ENCODE assay signal across 9 cellular contexts in the genomic region with DNA sequence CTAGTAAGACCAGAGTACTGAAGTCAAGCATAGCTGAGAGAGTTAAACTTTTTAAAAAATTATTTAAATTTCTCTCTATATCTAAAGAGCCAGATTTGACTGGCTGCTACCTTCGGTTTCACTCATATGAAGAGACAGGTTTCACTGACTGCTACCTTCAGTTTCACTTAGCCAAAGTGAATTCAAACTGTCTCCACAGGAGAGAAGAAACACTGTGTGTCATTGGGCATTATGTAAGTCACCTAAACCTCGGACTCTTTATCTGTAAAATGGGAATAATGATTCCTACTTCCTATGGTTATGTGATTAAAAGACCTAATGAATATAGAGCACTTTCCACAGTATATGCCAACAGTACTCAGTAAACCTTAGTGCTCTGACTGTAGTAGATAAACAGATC. TPM values are rescaled to one million over a fixed set of nuclear protein-coding genes. Genes with fewer than 3 reads are reported as not detected.
DNase-seq lines count a peak whose midpoint lies in the region; ATAC-seq and TF ChIP-seq lines count a peak whose summit lies in the region.
"Had no signal": no experiment of that assay in that cellular context is flagged by ENCODE, and none has a peak within 500 bp of the region (broad histone marks: within the 10 kb centered on the region; RNA-seq: fewer than 3 reads in every experiment).

No MANE protein-coding gene starts in this region.

- H4K91ac ChIP-seq in neuronal stem cell (ENCODE audit: low read depth, low read length, poor library complexity), result no peak overlapping the region

- no peak overlapping the region for H3K18ac ChIP-seq in neuronal stem cell (ENCODE audit: low read length)

- no peak overlapping the region for H3K23ac ChIP-seq in neuronal stem cell (ENCODE audit: low read depth, low read length, poor library complexity)

- no peak overlapping the region for H2BK12ac ChIP-seq in neuronal stem cell (ENCODE audit: low read length)

- no peak overlapping the region for H2BK5ac ChIP-seq in neuronal stem cell (ENCODE audit: low read length)

- H3K4me1 Mint-ChIP-seq in endodermal cell, result peaks cover 4% of the 10 kb centered on the region

- H3K4me3 Mint-ChIP-seq in endodermal cell, result no peak overlapping the region

- no peak overlapping the region for H2AFZ ChIP-seq in neuronal stem cell (ENCODE audit: low read length)

- H3K4me1 ChIP-seq in mucosa of rectum (ENCODE audit: control insufficient read depth in 2 of 2, insufficient read depth in 2 of 2, low read length in 2 of 2) (peaks cover 2 to 9% of the 10 kb centered on the region in 2 donors), endodermal cell (ENCODE audit: control insufficient read depth, insufficient read depth, low read length) (no peaks in the 10 kb centered on the region), neuronal stem cell (ENCODE audit: control insufficient read depth in 2 of 2, insufficient read depth in 1 of 2, low read depth in 1 of 2, low read length in 2 of 2) (peaks cover 2% of the 10 kb centered on the region in 2 donors)

- peak overlapping the region; percentile 69 for H3K27ac ChIP-seq in mucosa of rectum (ENCODE audit: low read depth in 2 of 2, low read length in 2 of 2)
- no peak overlapping the region for H3K27ac ChIP-seq in endodermal cell (ENCODE audit: low read depth, low read length)
- no peak overlapping the region for H3K27ac ChIP-seq in neuronal stem cell (replicated peaks; ENCODE audit: low read length)

- ATAC-seq in GM18868 (IDR thresholded peaks at IDR 0.05; ENCODE audit: unreplicated experiment) (peak; percentile 91), GM21825 (IDR thresholded peaks at IDR 0.05; ENCODE audit: unreplicated experiment) (peak; percentile 89), HG03558 (IDR thresholded peaks at IDR 0.05; ENCODE audit: extremely low read depth, unreplicated experiment) (peak; percentile 96)

- WGBS in endodermal cell (ENCODE audit: insufficient coverage in 1 of 2, insufficient read length in 1 of 2), 2 experiments, result 94 to 100% methylated on average over 1 to 2 of the region's 2 CpGs
- WGBS in neuronal stem cell (ENCODE audit: extremely low coverage in 2 of 2, insufficient read length in 2 of 2, insufficient replicate concordance in 1 of 2), 2 donors, result no CpG with 5 or more reads among the region's 2 CpGs

- no peak for DNase-seq in endodermal cell
- no peak for DNase-seq in CD1c-positive myeloid dendritic cell (ENCODE audit: extremely low spot score)
- DNase-seq in NCI-H1930 (lab: John Stamatoyannopoulos, UW), result no peak
- DNase-seq in neuronal stem cell (ENCODE audit: low spot score), result no peak
- DNase-seq: activated CD8-positive, alpha-beta memory T cell treated with anti-CD3 and anti-CD28 coated beads, Interleukin-2, amount 50 U/mL, for 48 hours had no signal

- no peak overlapping the region for H2AK5ac ChIP-seq in neuronal stem cell (ENCODE audit: low read depth, low read length)

- peaks cover 5% of the 10 kb centered on the region for H3K27me3 Mint-ChIP-seq in endodermal cell (ENCODE audit: insufficient read depth)

- no peak overlapping the region for H4K8ac ChIP-seq in neuronal stem cell (ENCODE audit: low read depth, low read length)

- H3K4me3 ChIP-seq in mucosa of rectum (ENCODE audit: low read length in 2 of 2) (peak overlapping the region in 1 of 2 donors; percentile 58), endodermal cell (ENCODE audit: low read length) (no peak overlapping the region), neuronal stem cell (ENCODE audit: low read length in 2 of 2) (no peak overlapping the region)

- no peaks in the 10 kb centered on the region for H3K79me1 ChIP-seq in neuronal stem cell (ENCODE audit: low read depth, low read length)

- H3K36me3 ChIP-seq in mucosa of rectum (ENCODE audit: control insufficient read depth in 2 of 2, insufficient read depth in 2 of 2, low read length in 2 of 2), result no peaks in the 10 kb centered on the region
- H3K36me3 ChIP-seq in endodermal cell (ENCODE audit: control insufficient read depth, insufficient read depth, low read length), result no peaks in the 10 kb centered on the region
- H3K36me3 ChIP-seq in neuronal stem cell (replicated peaks in 1 of 2; ENCODE audit: control insufficient read depth in 2 of 2, insufficient read depth in 2 of 2, low read length in 2 of 2), result no peaks in the 10 kb centered on the region

- no peak overlapping the region for H2BK120ac ChIP-seq in neuronal stem cell (ENCODE audit: low read depth, low read length)

- no peak overlapping the region for H3K4ac ChIP-seq in neuronal stem cell (ENCODE audit: low read length)

- no peak overlapping the region for H3K27ac Mint-ChIP-seq in endodermal cell

- no peak overlapping the region for H2BK15ac ChIP-seq in neuronal stem cell (ENCODE audit: low read length)

- no peak for TF ChIP-seq CTCF in endodermal cell (conservative IDR thresholded peaks at IDR 0.05)

- H3K9me3 ChIP-seq in mucosa of rectum (ENCODE audit: control insufficient read depth in 2 of 2, low read length in 2 of 2) (no peaks in the 10 kb centered on the region), endodermal cell (ENCODE audit: control insufficient read depth, low read length) (no peaks in the 10 kb centered on the region), neuronal stem cell (replicated peaks in 1 of 2; ENCODE audit: control insufficient read depth in 2 of 2, insufficient read depth in 1 of 2, low read depth in 1 of 2, low read length in 2 of 2) (no peaks in the 10 kb centered on the region)

- no peak overlapping the region for H3K14ac ChIP-seq in neuronal stem cell (ENCODE audit: low read length)

- H3K27me3 ChIP-seq in mucosa of rectum (ENCODE audit: control insufficient read depth in 2 of 2, insufficient read depth in 2 of 2, low read length in 2 of 2) (no peaks in the 10 kb centered on the region), endodermal cell (ENCODE audit: control insufficient read depth, insufficient read depth, low read length, poor library complexity, severe bottlenecking) (no peaks in the 10 kb centered on the region), neuronal stem cell (ENCODE audit: control insufficient read depth in 3 of 3, insufficient read depth in 3 of 3, low read depth in 1 of 3, low read length in 3 of 3) (no peaks in the 10 kb centered on the region)

- H3K4me2 ChIP-seq in neuronal stem cell (ENCODE audit: insufficient read depth, low read length, poor library complexity, severe bottlenecking), result no peak overlapping the region

- no peaks in the 10 kb centered on the region for H3K36me3 Mint-ChIP-seq in endodermal cell (ENCODE audit: low read depth)

- H3K9ac ChIP-seq in mucosa of rectum (ENCODE audit: low read depth in 1 of 2, low read length in 2 of 2) (no peak overlapping the region), endodermal cell (ENCODE audit: extremely low read depth, low read length, poor library complexity, severe bottlenecking) (no peak overlapping the region), neuronal stem cell (ENCODE audit: low read depth, low read length, poor library complexity) (no peak overlapping the region)

- H3K9me3 Mint-ChIP-seq in endodermal cell, result no peaks in the 10 kb centered on the region

RNA-seq across cellular contexts. Expression of gene MET, which starts 41.6 kb away (rescaled TPM):
- 1 to 10 TPM; 2.5 to 7.3 TPM for total RNA-seq in endodermal cell
- polyA plus RNA-seq in endodermal cell (2013, experiment 1 of 2), result 0.93 TPM
- 0.58 TPM for polyA plus RNA-seq in endodermal cell (2013, experiment 2 of 2)
- 1.2 TPM for polyA plus RNA-seq in neuronal stem cell (2013, experiment 1 of 2)
- 0.72 TPM for polyA plus RNA-seq in neuronal stem cell (2013, experiment 2 of 2)

Comparison
In these comparisons a context has a peak if more than half of its experiments do, and no peak if none do; other contexts are left out.
1. H3K27ac ChIP-seq: peak in mucosa of rectum (2 of 2); none in endodermal cell (single experiment) and neuronal stem cell (single experiment).
2. Peak in every context shown above with its lines, with median percentiles within 50 percentile points of each other: ATAC-seq.